In genomic region chr20:51352790-51353189, GRCh38 we compare ENCODE assay signal across 27 cellular contexts.
"Had no signal": no experiment of that assay in that cellular context is flagged by ENCODE, and none has a peak within 500 bp of the region (broad histone marks: within the 10 kb centered on the region; RNA-seq: fewer than 3 reads in every experiment).

No MANE protein-coding gene starts in this region.

- H3K4me1 ChIP-seq: esophagus squamous epithelium, left lung, psoas muscle, testis had no signal

- H3K9me3 ChIP-seq: esophagus squamous epithelium, left lung, ovary, psoas muscle, testis, tibial artery had no signal

- H3K36me3 Mint-ChIP-seq: mesothelial cell of epicardium; stimulated activated memory B cell treated with anti-CD40 and anti-IgM and Interleukin-4, amounts not matched to agents 10 μg/mL and 1 μg/mL and 100 μg/mL, for 72 hours; type B pancreatic cell had no signal

- H3K4me3 ChIP-seq: esophagus squamous epithelium, left lung, ovary, psoas muscle, testis, tibial artery had no signal

- FAIRE-seq: endometrium, keratinocyte, urothelium cell line had no signal

- H3K27ac ChIP-seq: esophagus squamous epithelium, left lung, ovary, psoas muscle, testis had no signal

- H3K36me3 ChIP-seq: esophagus squamous epithelium, left lung, ovary, tibial artery had no signal

- H3K4me1 Mint-ChIP-seq: mesothelial cell of epicardium; stimulated activated memory B cell treated with anti-CD40 and anti-IgM and Interleukin-4, amounts not matched to agents 10 μg/mL and 1 μg/mL and 100 μg/mL, for 72 hours had no signal

- DNase-seq: cerebellar nuclear complex; cortex of kidney; effector memory CD8-positive, alpha-beta T cell; erythroblast; esophagus squamous epithelium; foreskin melanocyte; glutamatergic neuron; hypothalamus; left lung; mesenchymal stem cell; naive thymus-derived CD4-positive, alpha-beta T cell; nephron progenitor cell; nucleus accumbens; ovary; psoas muscle; right cardiac atrium; stimulated activated CD4-positive, alpha-beta T cell treated with anti-CD3 and anti-CD28 coated beads, Interleukin-4, amount 100 ng/mL, for 4 hours; stimulated activated naive CD8-positive, alpha-beta T cell treated with anti-CD3 and anti-CD28 coated beads, Interleukin-15, Interleukin-2, amounts not matched to agents 100 U/mL and 50 U/mL, for 24 hours; substantia nigra; testis; tibial artery had no signal

- ATAC-seq: effector memory CD8-positive, alpha-beta T cell; left lung; naive thymus-derived CD4-positive, alpha-beta T cell; psoas muscle; right cardiac atrium; stimulated activated memory B cell treated with anti-CD40 and anti-IgM and Interleukin-4, amounts not matched to agents 10 μg/mL and 1 μg/mL and 100 μg/mL, for 72 hours; stimulated activated naive CD8-positive, alpha-beta T cell treated with anti-CD3 and anti-CD28 coated beads, Interleukin-15, Interleukin-2, amounts not matched to agents 100 U/mL and 50 U/mL, for 24 hours had no signal

- H3K27me3 ChIP-seq: esophagus squamous epithelium, left lung, ovary, testis, tibial artery had no signal

- H3K27ac Mint-ChIP-seq: effector memory CD8-positive, alpha-beta T cell; mesothelial cell of epicardium; naive thymus-derived CD4-positive, alpha-beta T cell; nephron progenitor cell; stimulated activated memory B cell treated with anti-CD40 and anti-IgM and Interleukin-4, amounts not matched to agents 10 μg/mL and 1 μg/mL and 100 μg/mL, for 72 hours; type B pancreatic cell had no signal

- H3K4me3 Mint-ChIP-seq: effector memory CD8-positive, alpha-beta T cell; mesothelial cell of epicardium; naive thymus-derived CD4-positive, alpha-beta T cell; nephron progenitor cell; stimulated activated memory B cell treated with anti-CD40 and anti-IgM and Interleukin-4, amounts not matched to agents 10 μg/mL and 1 μg/mL and 100 μg/mL, for 72 hours; type B pancreatic cell had no signal

- H3K27me3 Mint-ChIP-seq: effector memory CD8-positive, alpha-beta T cell had no signal

- H3K9me3 Mint-ChIP-seq: effector memory CD8-positive, alpha-beta T cell; mesothelial cell of epicardium; nephron progenitor cell; type B pancreatic cell had no signal
